19 cellular contexts compared by ENCODE assay signal in genomic region chr1:197184190-197184589, GRCh38. TPM values are rescaled to one million over a fixed set of nuclear protein-coding genes. Genes with fewer than 3 reads are reported as not detected.
A peak's percentile ranks its signal among the peaks of the same experiment; 100 is the strongest.
DNase-seq lines count a peak whose midpoint lies in the region; ATAC-seq, FAIRE-seq and TF ChIP-seq lines count a peak whose summit lies in the region.
"Had no signal": no experiment of that assay in that cellular context is flagged by ENCODE, and none has a peak within 500 bp of the region (broad histone marks: within the 10 kb centered on the region; RNA-seq: fewer than 3 reads in every experiment).

No MANE protein-coding gene starts in this region.

- CTCF ChIA-PET in A549 (lab: Yijun Ruan, JAX), result no interaction called here

- H3K27me3 Mint-ChIP-seq in T-helper 17 cell (no peaks in the 10 kb centered on the region), mesothelial cell of epicardium (ENCODE audit: low read depth) (no peaks in the 10 kb centered on the region)
- H3K27me3 Mint-ChIP-seq: CD4-positive, CD25-positive, alpha-beta regulatory T cell had no signal

- no peak for TF ChIP-seq POLR2A in A549 (IDR thresholded peaks at IDR 0.05; ENCODE audit: low read length)

- H3K36me3 Mint-ChIP-seq in T-helper 17 cell (ENCODE audit: low read depth), result peaks cover 18% of the 10 kb centered on the region
- peaks cover 37% of the 10 kb centered on the region for H3K36me3 Mint-ChIP-seq in mesothelial cell of epicardium

- ATAC-seq in A549, result no peak
- ATAC-seq in T-helper 17 cell, result no peak

- POLR2A ChIA-PET in A549 (lab: Yijun Ruan, JAX), result no interaction called here

- TF ChIP-seq CTCF in A549 (IDR thresholded peaks at IDR 0.05) (no peak), mesothelial cell of epicardium (IDR thresholded peaks at IDR 0.05; ENCODE audit: unreplicated experiment) (no peak)

- peaks cover 18% of the 10 kb centered on the region for H3K9me3 Mint-ChIP-seq in mesothelial cell of epicardium
- H3K9me3 Mint-ChIP-seq: CD4-positive, CD25-positive, alpha-beta regulatory T cell had no signal

- no peak for TF ChIP-seq EP300 in A549 (IDR thresholded peaks at IDR 0.05)

- no peaks in the 10 kb centered on the region for H3K9me3 ChIP-seq in A549
- no peaks in the 10 kb centered on the region for H3K9me3 ChIP-seq in T-helper 17 cell (ENCODE audit: control insufficient read depth, low read length, poor library complexity, severe bottlenecking)
- H3K9me3 ChIP-seq: MG63 had no signal

- H3K27ac ChIP-seq in A549, result no peak overlapping the region
- H3K27ac ChIP-seq: KMS-11, PC-9 had no signal

- peaks cover 10% of the 10 kb centered on the region for H3K4me1 ChIP-seq in A549

- DNase-seq in A549 (ENCODE audit: low read depth in 1 of 2, low spot score in 1 of 2) (no peak), EH (ENCODE audit: low read depth) (peak; percentile 19), T-helper 17 cell (no peak), fibroblast of peridontal ligament (ENCODE audit: extremely low read depth) (peak; percentile 28), mesothelial cell of epicardium (ENCODE audit: low spot score in 2 of 2, unreplicated experiment in 2 of 2) (no peak), SHP77 (lab: John Stamatoyannopoulos, UW) (no peak), kidney glomerular epithelial cell (lab: John Stamatoyannopoulos, UW) (no peak)
- DNase-seq: ACHN; CD4-positive, CD25-positive, alpha-beta regulatory T cell; HCEC 1CT; MG63; NCI-H1105 treated with DMSO at 0.1 percent for 48 hours; NCI-H187; NCI-H2171; NCI-H446 treated with DMSO at 0.1 percent for 48 hours; NCI-H748 treated with DMSO at 0.1 percent for 48 hours; PC-9; SW 1271 had no signal

- peaks cover 12% of the 10 kb centered on the region for H3K4me1 Mint-ChIP-seq in T-helper 17 cell
- peaks cover 8% of the 10 kb centered on the region for H3K4me1 Mint-ChIP-seq in mesothelial cell of epicardium

- no peak overlapping the region for H3K4me2 ChIP-seq in A549
- H3K4me2 ChIP-seq: KMS-11, PC-9 had no signal

- H3K4me3 Mint-ChIP-seq in T-helper 17 cell, result no peak overlapping the region
- no peak overlapping the region for H3K4me3 Mint-ChIP-seq in mesothelial cell of epicardium
- H3K4me3 Mint-ChIP-seq: CD4-positive, CD25-positive, alpha-beta regulatory T cell had no signal

- 97% methylated on average over 1 of the region's 1 CpG for WGBS in A549 (ENCODE audit: missing lambda C conversion rate)

- FAIRE-seq in A549 (lab: Jason Lieb, UNC), result no peak

- TF ChIP-seq RAD21 in A549 (conservative IDR thresholded peaks at IDR 0.05 in 1 of 2, IDR thresholded peaks at IDR 0.05 in 1 of 2), result no peak

- H3K4me3 ChIP-seq in A549, result no peak overlapping the region
- H3K4me3 ChIP-seq: MG63, PC-9 had no signal

- H3K27ac Mint-ChIP-seq in T-helper 17 cell, result peak overlapping the region; percentile 11
- H3K27ac Mint-ChIP-seq in mesothelial cell of epicardium, result no peak overlapping the region

TF ChIP-seq in A549, 52 proteins besides CTCF, POLR2A, EP300 and RAD21:
- no peak for TF ChIP-seq ZFP36 (IDR thresholded peaks at IDR 0.05; ENCODE audit: borderline replicate concordance, partially characterized antibody)
- TF ChIP-seq RCOR1 (IDR thresholded peaks at IDR 0.05; ENCODE audit: low read depth, low read length), result no peak
- peak; percentile 94 for TF ChIP-seq CEBPB (IDR thresholded peaks at IDR 0.05)

RNA-seq across cellular contexts. Expression of gene ZBTB41, which starts 16.9 kb away (rescaled TPM):
- polyA plus RNA-seq in A549 (2011; rRNA removed), result 10.1 and 12.0 TPM in 2 replicates
- polyA plus RNA-seq in A549 (2012; cell fraction: cytosol; rRNA removed), result 0.66 and 0.69 TPM in 2 replicates
- polyA plus RNA-seq in A549 (2012; cell fraction: nucleus; rRNA removed), result 0.66 and 0.91 TPM in 2 replicates
- 3.8 to 4.4 TPM (median 4.1 TPM) in 3 replicates for polyA plus RNA-seq in A549 (2017; fragmentation: RNase III; extraction: RNeasy Plus Mini Kit Qiagen cat#74134 plus additional on column Dnase treatment)
- 14.6 and 14.8 TPM in 2 replicates for polyA minus RNA-seq in A549 (2011; rRNA and poly(A)+ RNA removed)
- total RNA-seq in T-helper 17 cell, result 1 to 10 TPM; 6.8 to 7.3 TPM
- total RNA-seq in mesothelial cell of epicardium, result 15.3 to 16.3 TPM (median 16.1 TPM) in 3 replicates

RNA-seq across cellular contexts. Expression of gene ASPM, which starts 37.7 kb away (rescaled TPM):
- polyA plus RNA-seq in A549 (2011; rRNA removed), result 29.0 and 35.5 TPM in 2 replicates
- 4.0 and 4.1 TPM in 2 replicates for polyA plus RNA-seq in A549 (2012; cell fraction: cytosol; rRNA removed)
- 6.9 and 10.9 TPM in 2 replicates for polyA plus RNA-seq in A549 (2012; cell fraction: nucleus; rRNA removed)
- 18.1 to 20.2 TPM (median 19.0 TPM) in 3 replicates for polyA plus RNA-seq in A549 (2017; fragmentation: RNase III; extraction: RNeasy Plus Mini Kit Qiagen cat#74134 plus additional on column Dnase treatment)
- 18.6 and 20.1 TPM in 2 replicates for polyA minus RNA-seq in A549 (2011; rRNA and poly(A)+ RNA removed)
- total RNA-seq in T-helper 17 cell, result under 1 TPM; 0.62 to 0.91 TPM
- 17.6 to 18.1 TPM (median 17.7 TPM) in 3 replicates for total RNA-seq in mesothelial cell of epicardium

Comparison
In these comparisons a context has a peak if more than half of its experiments do, and no peak if none do; other contexts are left out.
1. DNase-seq: peak in EH (single experiment) and fibroblast of peridontal ligament (single experiment); none in A549 (0 of 2), T-helper 17 cell (0 of 3), mesothelial cell of epicardium (0 of 2), SHP77 (0 of 2) and kidney glomerular epithelial cell (single experiment).